ENCODE assay signal across 28 cellular contexts in genomic region chrX:101276238-101276637, GRCh38. TPM values are rescaled to one million over a fixed set of nuclear protein-coding genes. Genes with fewer than 3 reads are reported as not detected.
"Had no signal": no experiment of that assay in that cellular context is flagged by ENCODE, and none has a peak within 500 bp of the region (broad histone marks: within the 10 kb centered on the region; RNA-seq: fewer than 3 reads in every experiment).

No MANE protein-coding gene starts in this region.

- H3K27me3 ChIP-seq: colonic mucosa, esophagus muscularis mucosa, esophagus squamous epithelium, foreskin keratinocyte, gastrocnemius medialis, gastroesophageal sphincter had no signal

- DNase-seq: colonic mucosa; cortex of kidney; dermis blood vessel endothelial cell; dorsolateral prefrontal cortex; effector CD4-positive, alpha-beta T cell; effector CD8-positive, alpha-beta T cell; effector memory CD4-positive, alpha-beta T cell; effector memory CD8-positive, alpha-beta T cell; endodermal cell; erythroblast; esophagus squamous epithelium; foreskin fibroblast; foreskin keratinocyte; foreskin melanocyte; gastrocnemius medialis; glutamatergic neuron; head of caudate nucleus; heart left ventricle; heart right ventricle had no signal

- FAIRE-seq: endometrium, endothelial cell of umbilical vein, frontal cortex had no signal

- H3K4me1 ChIP-seq: colonic mucosa, esophagus muscularis mucosa, esophagus squamous epithelium, foreskin keratinocyte, gastrocnemius medialis, gastroesophageal sphincter, heart left ventricle, heart right ventricle had no signal

- H3K36me3 ChIP-seq: colonic mucosa, esophagus muscularis mucosa, esophagus squamous epithelium, gastrocnemius medialis, gastroesophageal sphincter, heart left ventricle, heart right ventricle had no signal

- H3K4me1 Mint-ChIP-seq: endodermal cell had no signal

- ATAC-seq: effector memory CD8-positive, alpha-beta T cell; esophagus mucosa; foreskin keratinocyte; gastrocnemius medialis; gastroesophageal sphincter; heart left ventricle; heart right ventricle had no signal

- H3K4me3 Mint-ChIP-seq: dendritic cell treated with granulocyte-macrophage colony-stimulating factor and Interleukin-4, amounts not matched to agents 40 ng/mL and 50 ng/mL, for 4 days; effector memory CD8-positive, alpha-beta T cell; endodermal cell had no signal

- H3K4me3 ChIP-seq: colonic mucosa, coronary artery, dorsolateral prefrontal cortex, esophagus muscularis mucosa, esophagus squamous epithelium, gastrocnemius medialis, gastroesophageal sphincter, heart left ventricle, heart right ventricle had no signal

- H3K27me3 Mint-ChIP-seq: dendritic cell treated with granulocyte-macrophage colony-stimulating factor and Interleukin-4, amounts not matched to agents 40 ng/mL and 50 ng/mL, for 4 days; effector memory CD8-positive, alpha-beta T cell had no signal

- H3K27ac Mint-ChIP-seq: dendritic cell treated with granulocyte-macrophage colony-stimulating factor and Interleukin-4, amounts not matched to agents 40 ng/mL and 50 ng/mL, for 4 days; effector memory CD8-positive, alpha-beta T cell; endodermal cell had no signal

- H3K9me3 ChIP-seq: colonic mucosa, esophagus muscularis mucosa, esophagus squamous epithelium, gastrocnemius medialis, gastroesophageal sphincter, heart left ventricle, heart right ventricle had no signal

- H3K27ac ChIP-seq: colonic mucosa, coronary artery, dorsolateral prefrontal cortex, epithelial cell of prostate, esophagus muscularis mucosa, esophagus squamous epithelium, foreskin keratinocyte, gastrocnemius medialis, gastroesophageal sphincter, heart left ventricle, heart right ventricle had no signal

- H3K9me3 Mint-ChIP-seq: dendritic cell treated with granulocyte-macrophage colony-stimulating factor and Interleukin-4, amounts not matched to agents 40 ng/mL and 50 ng/mL, for 4 days; effector memory CD8-positive, alpha-beta T cell had no signal

RNA-seq across cellular contexts. Expression of gene TAF7L, which starts 14.9 kb away (rescaled TPM):
- total RNA-seq: colonic mucosa, dermis blood vessel endothelial cell, foreskin keratinocyte, gastrocnemius medialis, heart left ventricle had no signal

RNA-seq across cellular contexts. Expression of gene DRP2, which starts 56.7 kb away (rescaled TPM):
- total RNA-seq: dermis blood vessel endothelial cell had no signal
